ENCODE assay signal across 1 cellular context in the genomic region with DNA sequence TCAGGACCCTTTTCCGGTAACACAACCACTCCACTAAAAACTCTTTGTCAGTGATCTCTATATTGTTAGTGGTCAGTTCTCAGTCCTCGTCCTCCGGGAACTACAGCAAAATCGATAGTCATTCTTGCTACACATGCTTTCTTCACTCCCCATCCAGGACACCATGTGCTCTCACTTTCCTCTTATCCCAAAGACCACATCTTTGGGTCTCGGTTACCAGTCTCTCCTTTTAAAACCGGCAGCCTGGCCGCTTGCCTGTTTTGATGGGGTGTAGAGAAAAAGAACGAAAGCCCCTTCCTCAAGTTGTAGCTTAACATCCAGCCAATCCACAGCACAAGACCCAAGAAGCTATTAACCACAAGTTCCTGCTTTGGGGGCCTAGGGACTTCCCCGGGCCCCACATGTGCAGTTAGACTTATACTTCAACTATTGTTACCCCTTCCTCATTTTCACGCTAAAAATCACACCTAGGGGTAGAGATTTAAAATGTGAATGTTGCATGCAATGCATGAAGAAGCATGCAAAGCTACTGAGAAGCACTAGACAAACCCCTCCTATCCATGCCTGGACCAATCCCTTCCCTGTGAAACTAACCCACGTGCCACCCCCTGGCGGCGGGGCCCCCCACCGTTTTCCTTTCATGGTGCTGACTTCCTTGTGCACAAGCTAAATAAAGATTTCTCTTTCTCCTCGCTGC.
TF ChIP-seq lines count a peak whose summit lies in the region.

No MANE protein-coding gene starts in this region.

TF ChIP-seq in GM23338, 12 proteins besides CTCF, POLR2A, EP300 and RAD21 (continued from another document):
- TF ChIP-seq, protein P1, sequence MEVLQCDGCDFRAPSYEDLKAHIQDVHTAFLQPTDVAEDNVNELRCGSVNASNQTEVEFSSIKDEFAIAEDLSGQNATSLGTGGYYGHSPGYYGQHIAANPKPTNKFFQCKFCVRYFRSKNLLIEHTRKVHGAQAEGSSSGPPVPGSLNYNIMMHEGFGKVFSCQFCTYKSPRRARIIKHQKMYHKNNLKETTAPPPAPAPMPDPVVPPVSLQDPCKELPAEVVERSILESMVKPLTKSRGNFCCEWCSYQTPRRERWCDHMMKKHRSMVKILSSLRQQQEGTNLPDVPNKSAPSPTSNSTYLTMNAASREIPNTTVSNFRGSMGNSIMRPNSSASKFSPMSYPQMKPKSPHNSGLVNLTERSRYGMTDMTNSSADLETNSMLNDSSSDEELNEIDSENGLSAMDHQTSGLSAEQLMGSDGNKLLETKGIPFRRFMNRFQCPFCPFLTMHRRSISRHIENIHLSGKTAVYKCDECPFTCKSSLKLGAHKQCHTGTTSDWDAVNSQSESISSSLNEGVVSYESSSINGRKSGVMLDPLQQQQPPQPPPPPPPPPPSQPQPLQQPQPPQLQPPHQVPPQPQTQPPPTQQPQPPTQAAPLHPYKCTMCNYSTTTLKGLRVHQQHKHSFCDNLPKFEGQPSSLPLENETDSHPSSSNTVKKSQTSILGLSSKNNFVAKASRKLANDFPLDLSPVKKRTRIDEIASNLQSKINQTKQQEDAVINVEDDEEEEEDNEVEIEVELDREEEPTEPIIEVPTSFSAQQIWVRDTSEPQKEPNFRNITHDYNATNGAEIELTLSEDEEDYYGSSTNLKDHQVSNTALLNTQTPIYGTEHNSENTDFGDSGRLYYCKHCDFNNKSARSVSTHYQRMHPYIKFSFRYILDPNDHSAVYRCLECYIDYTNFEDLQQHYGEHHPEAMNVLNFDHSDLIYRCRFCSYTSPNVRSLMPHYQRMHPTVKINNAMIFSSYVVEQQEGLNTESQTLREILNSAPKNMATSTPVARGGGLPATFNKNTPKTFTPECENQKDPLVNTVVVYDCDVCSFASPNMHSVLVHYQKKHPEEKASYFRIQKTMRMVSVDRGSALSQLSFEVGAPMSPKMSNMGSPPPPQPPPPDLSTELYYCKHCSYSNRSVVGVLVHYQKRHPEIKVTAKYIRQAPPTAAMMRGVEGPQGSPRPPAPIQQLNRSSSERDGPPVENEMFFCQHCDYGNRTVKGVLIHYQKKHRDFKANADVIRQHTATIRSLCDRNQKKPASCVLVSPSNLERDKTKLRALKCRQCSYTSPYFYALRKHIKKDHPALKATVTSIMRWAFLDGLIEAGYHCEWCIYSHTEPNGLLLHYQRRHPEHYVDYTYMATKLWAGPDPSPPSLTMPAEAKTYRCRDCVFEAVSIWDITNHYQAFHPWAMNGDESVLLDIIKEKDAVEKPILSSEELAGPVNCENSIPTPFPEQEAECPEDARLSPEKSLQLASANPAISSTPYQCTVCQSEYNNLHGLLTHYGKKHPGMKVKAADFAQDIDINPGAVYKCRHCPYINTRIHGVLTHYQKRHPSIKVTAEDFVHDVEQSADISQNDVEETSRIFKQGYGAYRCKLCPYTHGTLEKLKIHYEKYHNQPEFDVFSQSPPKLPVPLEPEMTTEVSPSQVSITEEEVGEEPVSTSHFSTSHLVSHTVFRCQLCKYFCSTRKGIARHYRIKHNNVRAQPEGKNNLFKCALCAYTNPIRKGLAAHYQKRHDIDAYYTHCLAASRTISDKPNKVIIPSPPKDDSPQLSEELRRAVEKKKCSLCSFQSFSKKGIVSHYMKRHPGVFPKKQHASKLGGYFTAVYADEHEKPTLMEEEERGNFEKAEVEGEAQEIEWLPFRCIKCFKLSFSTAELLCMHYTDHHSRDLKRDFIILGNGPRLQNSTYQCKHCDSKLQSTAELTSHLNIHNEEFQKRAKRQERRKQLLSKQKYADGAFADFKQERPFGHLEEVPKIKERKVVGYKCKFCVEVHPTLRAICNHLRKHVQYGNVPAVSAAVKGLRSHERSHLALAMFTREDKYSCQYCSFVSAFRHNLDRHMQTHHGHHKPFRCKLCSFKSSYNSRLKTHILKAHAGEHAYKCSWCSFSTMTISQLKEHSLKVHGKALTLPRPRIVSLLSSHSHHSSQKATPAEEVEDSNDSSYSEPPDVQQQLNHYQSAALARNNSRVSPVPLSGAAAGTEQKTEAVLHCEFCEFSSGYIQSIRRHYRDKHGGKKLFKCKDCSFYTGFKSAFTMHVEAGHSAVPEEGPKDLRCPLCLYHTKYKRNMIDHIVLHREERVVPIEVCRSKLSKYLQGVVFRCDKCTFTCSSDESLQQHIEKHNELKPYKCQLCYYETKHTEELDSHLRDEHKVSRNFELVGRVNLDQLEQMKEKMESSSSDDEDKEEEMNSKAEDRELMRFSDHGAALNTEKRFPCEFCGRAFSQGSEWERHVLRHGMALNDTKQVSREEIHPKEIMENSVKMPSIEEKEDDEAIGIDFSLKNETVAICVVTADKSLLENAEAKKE (CRISPR knock-in tag; IDR thresholded peaks at IDR 0.05) = no peak
